Comparison of ENCODE assay signal across 1 cellular context in the genomic region with DNA sequence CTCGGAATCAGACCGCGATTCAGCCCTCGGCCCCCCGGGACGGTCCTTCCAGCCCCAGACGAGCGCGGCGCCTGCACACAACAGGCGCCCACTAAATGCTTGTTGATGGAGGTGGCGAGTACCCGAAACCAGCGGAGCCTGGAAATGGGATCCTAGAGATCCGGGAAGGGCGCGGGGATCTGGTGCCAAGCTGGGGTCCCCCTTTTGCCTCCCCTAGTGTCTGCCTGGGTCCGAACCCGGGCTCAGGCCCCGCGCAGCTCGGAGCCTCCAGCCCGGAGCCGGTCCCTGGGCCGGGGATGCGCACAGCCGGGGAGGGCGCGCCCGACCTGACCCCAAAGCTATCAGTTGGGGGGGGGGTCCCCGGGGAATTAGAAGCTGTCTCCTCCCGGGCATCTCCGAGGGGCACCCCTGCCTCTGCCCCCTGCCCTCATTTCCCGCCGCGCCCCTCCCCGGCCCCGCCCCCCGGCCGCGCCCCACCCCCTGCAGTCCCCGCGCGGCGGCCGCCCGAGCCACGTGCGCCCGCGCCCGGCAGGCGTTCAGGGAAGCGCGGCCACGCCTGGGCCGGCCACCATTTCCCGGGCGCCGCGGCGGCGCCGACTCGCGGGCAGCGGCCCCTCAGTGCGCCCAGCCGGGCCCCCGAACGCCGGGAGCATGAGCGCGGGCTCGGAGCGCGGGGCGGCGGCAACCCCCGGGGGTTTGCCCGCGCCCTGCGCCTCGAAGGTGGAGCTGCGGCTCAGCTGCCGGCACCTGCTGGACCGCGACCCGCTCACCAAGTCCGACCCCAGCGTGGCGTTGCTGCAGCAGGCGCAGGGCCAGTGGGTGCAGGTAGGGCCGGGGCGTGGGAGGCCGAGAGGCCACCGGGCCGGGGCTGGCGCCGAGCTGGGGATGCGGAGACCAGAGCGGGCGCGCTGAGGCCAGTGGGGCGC.
A peak's percentile ranks its signal among the peaks of the same experiment; 100 is the strongest.
TF ChIP-seq lines count a peak whose summit lies in the region.

Gene CPNE7, plus strand, starts transcription at position 512 of the 926 bp plus-strand sequence. Its CDS starts 140 bp downstream, at position 652.

TF ChIP-seq in K562, 482 proteins besides CTCF, POLR2A, EP300 and RAD21 (continued from another document and continues in another):
- TF ChIP-seq, protein P1, sequence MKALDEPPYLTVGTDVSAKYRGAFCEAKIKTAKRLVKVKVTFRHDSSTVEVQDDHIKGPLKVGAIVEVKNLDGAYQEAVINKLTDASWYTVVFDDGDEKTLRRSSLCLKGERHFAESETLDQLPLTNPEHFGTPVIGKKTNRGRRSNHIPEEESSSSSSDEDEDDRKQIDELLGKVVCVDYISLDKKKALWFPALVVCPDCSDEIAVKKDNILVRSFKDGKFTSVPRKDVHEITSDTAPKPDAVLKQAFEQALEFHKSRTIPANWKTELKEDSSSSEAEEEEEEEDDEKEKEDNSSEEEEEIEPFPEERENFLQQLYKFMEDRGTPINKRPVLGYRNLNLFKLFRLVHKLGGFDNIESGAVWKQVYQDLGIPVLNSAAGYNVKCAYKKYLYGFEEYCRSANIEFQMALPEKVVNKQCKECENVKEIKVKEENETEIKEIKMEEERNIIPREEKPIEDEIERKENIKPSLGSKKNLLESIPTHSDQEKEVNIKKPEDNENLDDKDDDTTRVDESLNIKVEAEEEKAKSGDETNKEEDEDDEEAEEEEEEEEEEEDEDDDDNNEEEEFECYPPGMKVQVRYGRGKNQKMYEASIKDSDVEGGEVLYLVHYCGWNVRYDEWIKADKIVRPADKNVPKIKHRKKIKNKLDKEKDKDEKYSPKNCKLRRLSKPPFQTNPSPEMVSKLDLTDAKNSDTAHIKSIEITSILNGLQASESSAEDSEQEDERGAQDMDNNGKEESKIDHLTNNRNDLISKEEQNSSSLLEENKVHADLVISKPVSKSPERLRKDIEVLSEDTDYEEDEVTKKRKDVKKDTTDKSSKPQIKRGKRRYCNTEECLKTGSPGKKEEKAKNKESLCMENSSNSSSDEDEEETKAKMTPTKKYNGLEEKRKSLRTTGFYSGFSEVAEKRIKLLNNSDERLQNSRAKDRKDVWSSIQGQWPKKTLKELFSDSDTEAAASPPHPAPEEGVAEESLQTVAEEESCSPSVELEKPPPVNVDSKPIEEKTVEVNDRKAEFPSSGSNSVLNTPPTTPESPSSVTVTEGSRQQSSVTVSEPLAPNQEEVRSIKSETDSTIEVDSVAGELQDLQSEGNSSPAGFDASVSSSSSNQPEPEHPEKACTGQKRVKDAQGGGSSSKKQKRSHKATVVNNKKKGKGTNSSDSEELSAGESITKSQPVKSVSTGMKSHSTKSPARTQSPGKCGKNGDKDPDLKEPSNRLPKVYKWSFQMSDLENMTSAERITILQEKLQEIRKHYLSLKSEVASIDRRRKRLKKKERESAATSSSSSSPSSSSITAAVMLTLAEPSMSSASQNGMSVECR (CRISPR knock-in tag; IDR thresholded peaks at IDR 0.05): 0 out of 2 replicates have a peak, but pooled peaks have one; percentile 13
- TF ChIP-seq ZBTB7A (IDR thresholded peaks at IDR 0.05; ENCODE audit: borderline replicate concordance, control insufficient read depth, low read depth, low read length) (peak; percentile 14; the same call in 1 of the 2 replicates), ETS1 (conservative IDR thresholded peaks at IDR 0.05; ENCODE audit: control insufficient read depth, low read depth, low read length) (0 out of 2 replicates have a peak, but pooled peaks have one; percentile 24), ZFX (CRISPR knock-in tag; IDR thresholded peaks at IDR 0.05) (peak; percentile 7; the same call in 1 of the 2 replicates), RBFOX2 (IDR thresholded peaks at IDR 0.05; ENCODE audit: low read depth, low read length) (peak; percentile 66), POLR2G (IDR thresholded peaks at IDR 0.05; ENCODE audit: low read depth, low read length) (peak; percentile 74), YY1 (IDR thresholded peaks at IDR 0.05; ENCODE audit: borderline replicate concordance in 1 of 3, control insufficient read depth in 1 of 3, extremely low read depth in 1 of 3, insufficient read depth in 3 of 3, insufficient read length in 1 of 3, insufficient replicate concordance in 2 of 3, low read depth in 1 of 3, low read length in 2 of 3) (peak in 2 of 3 experiments; percentile 47 to 79), ZNF212 (CRISPR knock-in tag; IDR thresholded peaks at IDR 0.05) (no peak), CHD4 (IDR thresholded peaks at IDR 0.05; ENCODE audit: insufficient read depth, insufficient replicate concordance, low read depth, low read length, poor library complexity, severe bottlenecking) (no peak), CXXC5 (CRISPR knock-in tag; IDR thresholded peaks at IDR 0.05) (peak; percentile 76), SP2 (IDR thresholded peaks at IDR 0.05; ENCODE audit: extremely low read depth, low read depth, low read length, poor library complexity, severe bottlenecking) (no peak), ZKSCAN8 (CRISPR knock-in tag; IDR thresholded peaks at IDR 0.05) (peak; percentile 99), SIN3B (IDR thresholded peaks at IDR 0.05; ENCODE audit: low read depth) (peak; percentile 36; the same call in 1 of the 2 replicates), KDM5B (IDR thresholded peaks at IDR 0.05; ENCODE audit: insufficient replicate concordance, low read depth, low read length) (peak; percentile 5), MXI1 (IDR thresholded peaks at IDR 0.05; ENCODE audit: low read depth, low read length) (no peak), PHF20 (IDR thresholded peaks at IDR 0.05; ENCODE audit: partially characterized antibody) (peak; percentile 19), KDM2B (CRISPR knock-in tag; IDR thresholded peaks at IDR 0.05) (0 out of 2 replicates have a peak, but pooled peaks have one; percentile 53), ATF1 (CRISPR knock-in tag; IDR thresholded peaks at IDR 0.05) (no peak), ATF1 (tag; IDR thresholded peaks at IDR 0.05) (no peak), FOXP1 (CRISPR knock-in tag; IDR thresholded peaks at IDR 0.05) (0 out of 2 replicates have a peak, but pooled peaks have one; percentile 6), JUN (IDR thresholded peaks at IDR 0.05; ENCODE audit: borderline replicate concordance, low read depth, low read length) (no peak), JUN (CRISPR knock-in tag; IDR thresholded peaks at IDR 0.05; ENCODE audit: borderline replicate concordance) (0 out of 2 replicates have a peak, but pooled peaks have one; percentile 37), SMARCA4 (IDR thresholded peaks at IDR 0.05) (no peak), WHSC1 (IDR thresholded peaks at IDR 0.05; ENCODE audit: low read length) (no peak), STAT5B (CRISPR knock-in tag; IDR thresholded peaks at IDR 0.05) (no peak), SRSF3 (IDR thresholded peaks at IDR 0.05; ENCODE audit: insufficient read depth, low read length) (no peak), SIN3A (IDR thresholded peaks at IDR 0.05; ENCODE audit: borderline replicate concordance in 2 of 2, control insufficient read depth in 1 of 2, low read depth in 2 of 2, low read length in 2 of 2) (peak; percentile 56 to 86; a peak in 1 of 4 replicates), IRF1 (CRISPR knock-in tag; IDR thresholded peaks at IDR 0.05; ENCODE audit: borderline replicate concordance) (no peak), ZSCAN32 (CRISPR knock-in tag; IDR thresholded peaks at IDR 0.05) (no peak), GATAD2B (IDR thresholded peaks at IDR 0.05; ENCODE audit: borderline replicate concordance) (peak; percentile 74), RBBP5 (IDR thresholded peaks at IDR 0.05; ENCODE audit: borderline replicate concordance, insufficient read depth, low read length, poor library complexity, severe bottlenecking) (peak; percentile 65), HDAC1 (IDR thresholded peaks at IDR 0.05) (0 out of 4 replicates have a peak, but pooled peaks of 1 of the 2 experiments have one; percentile 40), NONO (IDR thresholded peaks at IDR 0.05; ENCODE audit: low read depth in 2 of 2, low read length in 1 of 2) (0 out of 4 replicates have a peak, but pooled peaks of 1 of the 2 experiments have one; percentile 60), RB1 (IDR thresholded peaks at IDR 0.05; ENCODE audit: low read depth) (peak; percentile 71)
- TF ChIP-seq, protein P2, sequence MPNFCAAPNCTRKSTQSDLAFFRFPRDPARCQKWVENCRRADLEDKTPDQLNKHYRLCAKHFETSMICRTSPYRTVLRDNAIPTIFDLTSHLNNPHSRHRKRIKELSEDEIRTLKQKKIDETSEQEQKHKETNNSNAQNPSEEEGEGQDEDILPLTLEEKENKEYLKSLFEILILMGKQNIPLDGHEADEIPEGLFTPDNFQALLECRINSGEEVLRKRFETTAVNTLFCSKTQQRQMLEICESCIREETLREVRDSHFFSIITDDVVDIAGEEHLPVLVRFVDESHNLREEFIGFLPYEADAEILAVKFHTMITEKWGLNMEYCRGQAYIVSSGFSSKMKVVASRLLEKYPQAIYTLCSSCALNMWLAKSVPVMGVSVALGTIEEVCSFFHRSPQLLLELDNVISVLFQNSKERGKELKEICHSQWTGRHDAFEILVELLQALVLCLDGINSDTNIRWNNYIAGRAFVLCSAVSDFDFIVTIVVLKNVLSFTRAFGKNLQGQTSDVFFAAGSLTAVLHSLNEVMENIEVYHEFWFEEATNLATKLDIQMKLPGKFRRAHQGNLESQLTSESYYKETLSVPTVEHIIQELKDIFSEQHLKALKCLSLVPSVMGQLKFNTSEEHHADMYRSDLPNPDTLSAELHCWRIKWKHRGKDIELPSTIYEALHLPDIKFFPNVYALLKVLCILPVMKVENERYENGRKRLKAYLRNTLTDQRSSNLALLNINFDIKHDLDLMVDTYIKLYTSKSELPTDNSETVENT (CRISPR knock-in tag; IDR thresholded peaks at IDR 0.05): 0 out of 2 replicates have a peak, but pooled peaks have one; percentile 6
- TF ChIP-seq, protein P3, sequence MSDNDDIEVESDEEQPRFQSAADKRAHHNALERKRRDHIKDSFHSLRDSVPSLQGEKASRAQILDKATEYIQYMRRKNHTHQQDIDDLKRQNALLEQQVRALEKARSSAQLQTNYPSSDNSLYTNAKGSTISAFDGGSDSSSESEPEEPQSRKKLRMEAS (CRISPR knock-in tag; IDR thresholded peaks at IDR 0.05): peak; percentile 51
- TF ChIP-seq, protein P4, sequence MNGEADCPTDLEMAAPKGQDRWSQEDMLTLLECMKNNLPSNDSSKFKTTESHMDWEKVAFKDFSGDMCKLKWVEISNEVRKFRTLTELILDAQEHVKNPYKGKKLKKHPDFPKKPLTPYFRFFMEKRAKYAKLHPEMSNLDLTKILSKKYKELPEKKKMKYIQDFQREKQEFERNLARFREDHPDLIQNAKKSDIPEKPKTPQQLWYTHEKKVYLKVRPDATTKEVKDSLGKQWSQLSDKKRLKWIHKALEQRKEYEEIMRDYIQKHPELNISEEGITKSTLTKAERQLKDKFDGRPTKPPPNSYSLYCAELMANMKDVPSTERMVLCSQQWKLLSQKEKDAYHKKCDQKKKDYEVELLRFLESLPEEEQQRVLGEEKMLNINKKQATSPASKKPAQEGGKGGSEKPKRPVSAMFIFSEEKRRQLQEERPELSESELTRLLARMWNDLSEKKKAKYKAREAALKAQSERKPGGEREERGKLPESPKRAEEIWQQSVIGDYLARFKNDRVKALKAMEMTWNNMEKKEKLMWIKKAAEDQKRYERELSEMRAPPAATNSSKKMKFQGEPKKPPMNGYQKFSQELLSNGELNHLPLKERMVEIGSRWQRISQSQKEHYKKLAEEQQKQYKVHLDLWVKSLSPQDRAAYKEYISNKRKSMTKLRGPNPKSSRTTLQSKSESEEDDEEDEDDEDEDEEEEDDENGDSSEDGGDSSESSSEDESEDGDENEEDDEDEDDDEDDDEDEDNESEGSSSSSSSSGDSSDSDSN (IDR thresholded peaks at IDR 0.05; ENCODE audit: borderline replicate concordance in 1 of 2, low read depth in 2 of 2, low read length in 2 of 2): peak in 1 of 2 experiments; percentile 27; a peak in 1 of 4 replicates
- TF ChIP-seq, protein P5, sequence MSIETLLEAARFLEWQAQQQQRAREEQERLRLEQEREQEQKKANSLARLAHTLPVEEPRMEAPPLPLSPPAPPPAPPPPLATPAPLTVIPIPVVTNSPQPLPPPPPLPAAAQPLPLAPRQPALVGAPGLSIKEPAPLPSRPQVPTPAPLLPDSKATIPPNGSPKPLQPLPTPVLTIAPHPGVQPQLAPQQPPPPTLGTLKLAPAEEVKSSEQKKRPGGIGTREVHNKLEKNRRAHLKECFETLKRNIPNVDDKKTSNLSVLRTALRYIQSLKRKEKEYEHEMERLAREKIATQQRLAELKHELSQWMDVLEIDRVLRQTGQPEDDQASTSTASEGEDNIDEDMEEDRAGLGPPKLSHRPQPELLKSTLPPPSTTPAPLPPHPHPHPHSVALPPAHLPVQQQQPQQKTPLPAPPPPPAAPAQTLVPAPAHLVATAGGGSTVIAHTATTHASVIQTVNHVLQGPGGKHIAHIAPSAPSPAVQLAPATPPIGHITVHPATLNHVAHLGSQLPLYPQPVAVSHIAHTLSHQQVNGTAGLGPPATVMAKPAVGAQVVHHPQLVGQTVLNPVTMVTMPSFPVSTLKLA (conservative IDR thresholded peaks at IDR 0.05): peak in 1 of 2 experiments; percentile 2; a peak in 1 of 4 replicates
- TF ChIP-seq, protein P6, sequence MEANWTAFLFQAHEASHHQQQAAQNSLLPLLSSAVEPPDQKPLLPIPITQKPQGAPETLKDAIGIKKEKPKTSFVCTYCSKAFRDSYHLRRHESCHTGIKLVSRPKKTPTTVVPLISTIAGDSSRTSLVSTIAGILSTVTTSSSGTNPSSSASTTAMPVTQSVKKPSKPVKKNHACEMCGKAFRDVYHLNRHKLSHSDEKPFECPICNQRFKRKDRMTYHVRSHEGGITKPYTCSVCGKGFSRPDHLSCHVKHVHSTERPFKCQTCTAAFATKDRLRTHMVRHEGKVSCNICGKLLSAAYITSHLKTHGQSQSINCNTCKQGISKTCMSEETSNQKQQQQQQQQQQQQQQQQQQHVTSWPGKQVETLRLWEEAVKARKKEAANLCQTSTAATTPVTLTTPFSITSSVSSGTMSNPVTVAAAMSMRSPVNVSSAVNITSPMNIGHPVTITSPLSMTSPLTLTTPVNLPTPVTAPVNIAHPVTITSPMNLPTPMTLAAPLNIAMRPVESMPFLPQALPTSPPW (CRISPR knock-in tag; IDR thresholded peaks at IDR 0.05): peak; percentile 7; the same call in 1 of the 2 replicates
